Comparison of ENCODE assay signal across 12 cellular contexts in the genomic region with DNA sequence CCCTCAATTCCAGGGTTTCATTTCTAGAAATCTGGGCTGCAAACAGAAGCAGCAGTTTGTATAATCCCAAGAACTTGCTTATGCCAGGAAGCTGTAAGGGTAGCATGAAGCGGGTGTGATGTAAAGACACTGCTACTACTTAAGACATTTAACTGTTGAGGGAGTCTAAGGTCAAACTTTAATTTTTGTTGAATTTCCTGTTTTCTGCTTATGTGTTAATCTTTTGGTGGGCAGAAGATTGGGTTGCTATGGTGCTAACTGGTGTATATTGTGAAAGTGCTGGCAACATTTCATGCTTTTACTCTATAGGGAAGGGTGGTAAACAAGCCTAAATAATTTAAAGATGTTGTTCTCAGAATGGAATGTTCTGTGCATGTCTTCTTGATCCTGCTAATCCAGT. TPM values are rescaled to one million over a fixed set of nuclear protein-coding genes. Genes with fewer than 3 reads are reported as not detected.
DNase-seq lines count a peak whose midpoint lies in the region; ATAC-seq, FAIRE-seq and TF ChIP-seq lines count a peak whose summit lies in the region.
"Had no signal": no experiment of that assay in that cellular context is flagged by ENCODE, and none has a peak within 500 bp of the region (broad histone marks: within the 10 kb centered on the region; RNA-seq: fewer than 3 reads in every experiment).

No MANE protein-coding gene starts in this region.

- peaks cover 28% of the 10 kb centered on the region for H3F3A ChIP-seq in neural progenitor cell (ENCODE audit: low read depth)

- no peak for FAIRE-seq in pancreas (lab: Jason Lieb, UNC)

- CTCF ChIA-PET in CD8-positive, alpha-beta T cell (lab: Charles Lee) = no interaction called here

- H3K4me3 ChIP-seq in CD8-positive, alpha-beta T cell (ENCODE audit: low read depth, low read length) = no peak overlapping the region
- H3K4me3 ChIP-seq in dorsolateral prefrontal cortex (peak overlapping the region in 58 of 59 donors; percentile 59 to 94 (median 81)), neural progenitor cell (no peak overlapping the region), pancreas (no peak overlapping the region)

- H3K27me3 Mint-ChIP-seq in CD8-positive, alpha-beta T cell (ENCODE audit: low read depth) = no peaks in the 10 kb centered on the region
- H3K27me3 Mint-ChIP-seq in neural progenitor cell (ENCODE audit: insufficient read depth, low read depth) = no peaks in the 10 kb centered on the region

- WGBS in pancreas, 2 donors = 55% methylated on average over 1 of the region's 1 CpG

- H4K20me1 ChIP-seq in neural progenitor cell (ENCODE audit: low read depth) = peaks cover 43% of the 10 kb centered on the region

- H3K27me3 ChIP-seq in CD8-positive, alpha-beta T cell (ENCODE audit: insufficient read depth, low read length) = no peaks in the 10 kb centered on the region
- H3K27me3 ChIP-seq in dorsolateral prefrontal cortex (no peaks in the 10 kb centered on the region), neural progenitor cell (peaks cover 21% of the 10 kb centered on the region), pancreas (no peaks in the 10 kb centered on the region)
- H3K27me3 ChIP-seq: brain microvascular endothelial cell had no signal

- peaks cover 2% of the 10 kb centered on the region for H3K36me3 Mint-ChIP-seq in CD8-positive, alpha-beta T cell
- no peaks in the 10 kb centered on the region for H3K36me3 Mint-ChIP-seq in neural progenitor cell

- TF ChIP-seq CTCF in CD8-positive, alpha-beta T cell (IDR thresholded peaks at IDR 0.05) = no peak
- no peak for TF ChIP-seq CTCF in dorsolateral prefrontal cortex (IDR thresholded peaks at IDR 0.05 in 54 of 56, conservative IDR thresholded peaks at IDR 0.05 in 2 of 56; ENCODE audit: low read depth in 1 of 56, partially characterized antibody in 56 of 56)
- no peak for TF ChIP-seq CTCF in neural progenitor cell (IDR thresholded peaks at IDR 0.05)
- no peak for TF ChIP-seq CTCF in pancreas (IDR thresholded peaks at IDR 0.05)

- H3K79me2 ChIP-seq in neural progenitor cell (ENCODE audit: low read depth) = peaks cover 63% of the 10 kb centered on the region

- intact Hi-C loops in CD8-positive, alpha-beta T cell (cut with DNase I, micrococcal nuclease) = loop anchor here (5.0 to 10.0 kb wide), 7 partner anchors 419 to 1181 kb away; a partner anchor contains a TSS
- intact Hi-C loops in dorsolateral prefrontal cortex (cut with DNase I) (loop anchor here (5.0 to 10.0 kb wide), 4 partner anchors 69 to 421 kb away; no protein-coding TSS in a partner anchor), pancreas (cut with DNase I) (no loop called here)

- peaks cover 72% of the 10 kb centered on the region for H3K4me1 Mint-ChIP-seq in CD8-positive, alpha-beta T cell (ENCODE audit: low read depth)
- peaks cover 35% of the 10 kb centered on the region for H3K4me1 Mint-ChIP-seq in neural progenitor cell

- peak overlapping the region; percentile 88 for H3K4me2 ChIP-seq in neural progenitor cell

- H3K4me3 Mint-ChIP-seq in CD8-positive, alpha-beta T cell = peak overlapping the region; percentile 80
- peak overlapping the region; percentile 4 for H3K4me3 Mint-ChIP-seq in neural progenitor cell

- H3K9me3 Mint-ChIP-seq in CD8-positive, alpha-beta T cell = no peaks in the 10 kb centered on the region
- H3K9me3 Mint-ChIP-seq in neural progenitor cell = no peaks in the 10 kb centered on the region

- no peaks in the 10 kb centered on the region for H3K36me3 ChIP-seq in CD8-positive, alpha-beta T cell (ENCODE audit: insufficient read depth, low read length)
- H3K36me3 ChIP-seq in neural progenitor cell = no peaks in the 10 kb centered on the region
- no peaks in the 10 kb centered on the region for H3K36me3 ChIP-seq in pancreas
- H3K36me3 ChIP-seq: brain microvascular endothelial cell had no signal

- H3K9me3 ChIP-seq in CD8-positive, alpha-beta T cell (ENCODE audit: low read length) = no peaks in the 10 kb centered on the region
- no peaks in the 10 kb centered on the region for H3K9me3 ChIP-seq in neural progenitor cell (ENCODE audit: low read depth)
- no peaks in the 10 kb centered on the region for H3K9me3 ChIP-seq in pancreas

- H3K27ac ChIP-seq in CD8-positive, alpha-beta T cell (ENCODE audit: low read depth, low read length) = no peak overlapping the region
- peak overlapping the region in 36 of 59 donors; percentile 3 to 99 (median 92) for H3K27ac ChIP-seq in dorsolateral prefrontal cortex
- no peak overlapping the region for H3K27ac ChIP-seq in neural progenitor cell
- H3K27ac ChIP-seq in pancreas = no peak overlapping the region
- H3K27ac ChIP-seq: brain microvascular endothelial cell had no signal

- H2AFZ ChIP-seq in neural progenitor cell (replicated peaks) = no peak overlapping the region

- POLR2A ChIA-PET in CD8-positive, alpha-beta T cell (lab: Charles Lee) = interaction anchor here (1.0 kb wide), 1 partner anchor 22 kb away, joined by 4 read pairs; no protein-coding TSS in a partner anchor

- ATAC-seq in CD8-positive, alpha-beta T cell = no peak
- ATAC-seq in pancreas (no peak), GM19324 (IDR thresholded peaks at IDR 0.05; ENCODE audit: low FRiP score, unreplicated experiment) (no peak)

- H3K27ac Mint-ChIP-seq in CD8-positive, alpha-beta T cell = peak overlapping the region; percentile 80
- H3K27ac Mint-ChIP-seq in neural progenitor cell = no peak overlapping the region

- no peak for DNase-seq in CD8-positive, alpha-beta T cell
- DNase-seq in NOMO-1 treated with dmso at 0.1 percent for 144 hours (lab: John Stamatoyannopoulos, UW; ENCODE audit: unreplicated experiment) (peak; percentile 20), dorsolateral prefrontal cortex (no peak), neural progenitor cell (ENCODE audit: low spot score) (no peak), cerebellum (ENCODE audit: low spot score) (no peak), globus pallidus (ENCODE audit: low spot score) (no peak), pancreas (no peak)
- DNase-seq: activated CD4-positive, alpha-beta T cell treated with anti-CD3 and anti-CD28 coated beads, Interleukin-2, amount 50 U/mL, for 1 hour; brain microvascular endothelial cell; IMR-90; stimulated activated CD4-positive, alpha-beta T cell treated with anti-CD3 and anti-CD28 coated beads, Interleukin-2, amount 100 ng/mL, for 24 hours had no signal

- no peak overlapping the region for H3K9ac ChIP-seq in neural progenitor cell

- peaks cover 37% of the 10 kb centered on the region for H3K4me1 ChIP-seq in CD8-positive, alpha-beta T cell (ENCODE audit: insufficient read depth, low read length)
- H3K4me1 ChIP-seq in neural progenitor cell = peaks cover 22% of the 10 kb centered on the region
- H3K4me1 ChIP-seq in pancreas = peaks cover 15 to 46% (median 43%) of the 10 kb centered on the region in 3 donors

RNA-seq across cellular contexts. Expression of a gene that starts 2.7 kb away (rescaled TPM):
- 10 to 100 TPM; 32.6 to 33.5 TPM for total RNA-seq in CD8-positive, alpha-beta T cell
- total RNA-seq in dorsolateral prefrontal cortex (100 to 1,000 TPM in 77 of 120 experiments, 10 to 100 TPM in 43; 72.6 to 141 (median 104) TPM), neural progenitor cell (ENCODE audit: low replicate concordance) (13.9 and 29.3 TPM in 2 replicates), cerebellum (111 TPM), pancreas (10 to 100 TPM; 14.9 to 27.0 (median 17.8) TPM)
- 10 to 100 TPM in 1 of 2 donors, 1 to 10 TPM in 1; 6.2 to 10.9 TPM for polyA plus RNA-seq in pancreas

Comparison
In these comparisons a context has a peak if more than half of its experiments do, and no peak if none do; other contexts are left out.
1. H3K27ac ChIP-seq: peak in dorsolateral prefrontal cortex (36 of 59); none in CD8-positive, alpha-beta T cell (single experiment), neural progenitor cell (single experiment) and pancreas (0 of 4).
2. H3K4me3 ChIP-seq: peak in dorsolateral prefrontal cortex (58 of 59); none in CD8-positive, alpha-beta T cell (single experiment), neural progenitor cell (single experiment) and pancreas (0 of 4).
3. intact Hi-C loops: an anchor here in CD8-positive, alpha-beta T cell (5.0 to 10.0 kb wide) and dorsolateral prefrontal cortex (5.0 to 10.0 kb wide); none called in pancreas.